Comparison of ENCODE assay signal across 1 cellular context in the genomic region with DNA sequence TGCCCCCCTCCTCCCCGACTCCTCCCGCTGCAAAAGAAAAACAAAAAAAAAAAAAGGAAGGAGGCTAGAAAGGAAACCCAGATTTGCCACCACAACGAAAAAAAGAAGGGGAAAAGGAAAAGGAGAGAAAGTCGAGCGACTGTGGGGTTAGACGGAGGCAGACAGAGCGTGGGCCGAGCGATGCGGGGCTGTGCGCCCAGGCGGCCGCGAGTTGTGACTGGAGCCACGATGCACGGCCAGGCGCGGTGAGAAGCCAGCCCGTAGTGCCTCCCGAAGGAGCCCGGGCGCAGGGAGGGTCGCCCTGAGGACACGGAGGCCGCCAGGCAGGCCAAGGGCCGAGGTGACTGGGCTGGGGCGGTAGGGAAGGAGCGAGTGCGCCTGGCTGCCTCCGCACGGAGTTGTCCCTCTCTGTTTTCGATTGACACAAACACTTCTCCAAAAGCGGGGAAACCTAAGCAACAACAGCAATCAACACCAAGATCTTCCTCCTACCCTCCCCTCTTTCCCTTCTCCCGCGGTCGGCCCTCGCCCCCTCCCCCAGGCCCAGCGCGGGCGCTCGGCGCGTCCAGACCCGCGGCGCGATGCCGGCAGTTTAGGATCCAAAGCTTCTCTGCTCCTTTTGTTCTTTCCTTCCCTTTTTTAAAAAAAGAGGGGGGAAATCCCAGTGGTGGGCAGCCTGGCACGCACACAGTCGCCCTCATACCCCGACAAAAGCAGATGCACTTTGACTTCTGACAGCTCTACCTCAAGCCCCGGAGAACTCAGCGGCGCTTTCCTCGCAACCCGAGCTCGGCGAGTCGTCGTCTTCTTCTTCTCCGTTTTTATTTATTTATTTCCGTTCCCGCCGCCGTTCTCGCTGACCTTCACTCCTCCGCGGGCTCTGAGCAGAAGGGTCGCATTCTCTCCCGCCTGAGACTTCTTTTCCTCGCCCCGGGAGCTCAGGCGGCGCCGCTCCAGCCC.
TF ChIP-seq lines count a peak whose summit lies in the region.

TSS of gene LHX1 (plus strand) at position 475 of the 960 bp plus-strand sequence. CDS start 723 bp downstream, outside the sequence.

TF ChIP-seq in H1, 55 proteins besides CTCF, POLR2A, EP300 and RAD21:
- TF ChIP-seq CTBP2 (IDR thresholded peaks at IDR 0.05; ENCODE audit: borderline replicate concordance, insufficient read depth, insufficient read length, low read length): peak; percentile 80
- TF ChIP-seq, protein P1, sequence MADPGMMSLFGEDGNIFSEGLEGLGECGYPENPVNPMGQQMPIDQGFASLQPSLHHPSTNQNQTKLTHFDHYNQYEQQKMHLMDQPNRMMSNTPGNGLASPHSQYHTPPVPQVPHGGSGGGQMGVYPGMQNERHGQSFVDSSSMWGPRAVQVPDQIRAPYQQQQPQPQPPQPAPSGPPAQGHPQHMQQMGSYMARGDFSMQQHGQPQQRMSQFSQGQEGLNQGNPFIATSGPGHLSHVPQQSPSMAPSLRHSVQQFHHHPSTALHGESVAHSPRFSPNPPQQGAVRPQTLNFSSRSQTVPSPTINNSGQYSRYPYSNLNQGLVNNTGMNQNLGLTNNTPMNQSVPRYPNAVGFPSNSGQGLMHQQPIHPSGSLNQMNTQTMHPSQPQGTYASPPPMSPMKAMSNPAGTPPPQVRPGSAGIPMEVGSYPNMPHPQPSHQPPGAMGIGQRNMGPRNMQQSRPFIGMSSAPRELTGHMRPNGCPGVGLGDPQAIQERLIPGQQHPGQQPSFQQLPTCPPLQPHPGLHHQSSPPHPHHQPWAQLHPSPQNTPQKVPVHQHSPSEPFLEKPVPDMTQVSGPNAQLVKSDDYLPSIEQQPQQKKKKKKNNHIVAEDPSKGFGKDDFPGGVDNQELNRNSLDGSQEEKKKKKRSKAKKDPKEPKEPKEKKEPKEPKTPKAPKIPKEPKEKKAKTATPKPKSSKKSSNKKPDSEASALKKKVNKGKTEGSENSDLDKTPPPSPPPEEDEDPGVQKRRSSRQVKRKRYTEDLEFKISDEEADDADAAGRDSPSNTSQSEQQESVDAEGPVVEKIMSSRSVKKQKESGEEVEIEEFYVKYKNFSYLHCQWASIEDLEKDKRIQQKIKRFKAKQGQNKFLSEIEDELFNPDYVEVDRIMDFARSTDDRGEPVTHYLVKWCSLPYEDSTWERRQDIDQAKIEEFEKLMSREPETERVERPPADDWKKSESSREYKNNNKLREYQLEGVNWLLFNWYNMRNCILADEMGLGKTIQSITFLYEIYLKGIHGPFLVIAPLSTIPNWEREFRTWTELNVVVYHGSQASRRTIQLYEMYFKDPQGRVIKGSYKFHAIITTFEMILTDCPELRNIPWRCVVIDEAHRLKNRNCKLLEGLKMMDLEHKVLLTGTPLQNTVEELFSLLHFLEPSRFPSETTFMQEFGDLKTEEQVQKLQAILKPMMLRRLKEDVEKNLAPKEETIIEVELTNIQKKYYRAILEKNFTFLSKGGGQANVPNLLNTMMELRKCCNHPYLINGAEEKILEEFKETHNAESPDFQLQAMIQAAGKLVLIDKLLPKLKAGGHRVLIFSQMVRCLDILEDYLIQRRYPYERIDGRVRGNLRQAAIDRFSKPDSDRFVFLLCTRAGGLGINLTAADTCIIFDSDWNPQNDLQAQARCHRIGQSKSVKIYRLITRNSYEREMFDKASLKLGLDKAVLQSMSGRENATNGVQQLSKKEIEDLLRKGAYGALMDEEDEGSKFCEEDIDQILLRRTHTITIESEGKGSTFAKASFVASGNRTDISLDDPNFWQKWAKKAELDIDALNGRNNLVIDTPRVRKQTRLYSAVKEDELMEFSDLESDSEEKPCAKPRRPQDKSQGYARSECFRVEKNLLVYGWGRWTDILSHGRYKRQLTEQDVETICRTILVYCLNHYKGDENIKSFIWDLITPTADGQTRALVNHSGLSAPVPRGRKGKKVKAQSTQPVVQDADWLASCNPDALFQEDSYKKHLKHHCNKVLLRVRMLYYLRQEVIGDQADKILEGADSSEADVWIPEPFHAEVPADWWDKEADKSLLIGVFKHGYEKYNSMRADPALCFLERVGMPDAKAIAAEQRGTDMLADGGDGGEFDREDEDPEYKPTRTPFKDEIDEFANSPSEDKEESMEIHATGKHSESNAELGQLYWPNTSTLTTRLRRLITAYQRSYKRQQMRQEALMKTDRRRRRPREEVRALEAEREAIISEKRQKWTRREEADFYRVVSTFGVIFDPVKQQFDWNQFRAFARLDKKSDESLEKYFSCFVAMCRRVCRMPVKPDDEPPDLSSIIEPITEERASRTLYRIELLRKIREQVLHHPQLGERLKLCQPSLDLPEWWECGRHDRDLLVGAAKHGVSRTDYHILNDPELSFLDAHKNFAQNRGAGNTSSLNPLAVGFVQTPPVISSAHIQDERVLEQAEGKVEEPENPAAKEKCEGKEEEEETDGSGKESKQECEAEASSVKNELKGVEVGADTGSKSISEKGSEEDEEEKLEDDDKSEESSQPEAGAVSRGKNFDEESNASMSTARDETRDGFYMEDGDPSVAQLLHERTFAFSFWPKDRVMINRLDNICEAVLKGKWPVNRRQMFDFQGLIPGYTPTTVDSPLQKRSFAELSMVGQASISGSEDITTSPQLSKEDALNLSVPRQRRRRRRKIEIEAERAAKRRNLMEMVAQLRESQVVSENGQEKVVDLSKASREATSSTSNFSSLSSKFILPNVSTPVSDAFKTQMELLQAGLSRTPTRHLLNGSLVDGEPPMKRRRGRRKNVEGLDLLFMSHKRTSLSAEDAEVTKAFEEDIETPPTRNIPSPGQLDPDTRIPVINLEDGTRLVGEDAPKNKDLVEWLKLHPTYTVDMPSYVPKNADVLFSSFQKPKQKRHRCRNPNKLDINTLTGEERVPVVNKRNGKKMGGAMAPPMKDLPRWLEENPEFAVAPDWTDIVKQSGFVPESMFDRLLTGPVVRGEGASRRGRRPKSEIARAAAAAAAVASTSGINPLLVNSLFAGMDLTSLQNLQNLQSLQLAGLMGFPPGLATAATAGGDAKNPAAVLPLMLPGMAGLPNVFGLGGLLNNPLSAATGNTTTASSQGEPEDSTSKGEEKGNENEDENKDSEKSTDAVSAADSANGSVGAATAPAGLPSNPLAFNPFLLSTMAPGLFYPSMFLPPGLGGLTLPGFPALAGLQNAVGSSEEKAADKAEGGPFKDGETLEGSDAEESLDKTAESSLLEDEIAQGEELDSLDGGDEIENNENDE (IDR thresholded peaks at IDR 0.05; ENCODE audit: insufficient replicate concordance, low read length): no peak
- no peak for TF ChIP-seq RFX5 (IDR thresholded peaks at IDR 0.05; ENCODE audit: borderline replicate concordance, low read depth, low read length)
- no peak for TF ChIP-seq CHD2 (IDR thresholded peaks at IDR 0.05; ENCODE audit: low read length)
- TF ChIP-seq SP1 (IDR thresholded peaks at IDR 0.05; ENCODE audit: low read depth, low read length): 0 out of 2 replicates have a peak, but pooled peaks have one; percentile 5
- TF ChIP-seq SUZ12 (IDR thresholded peaks at IDR 0.05; ENCODE audit: low read length): peak; percentile 60
- 0 out of 2 replicates have a peak, but pooled peaks have one; percentile 19 for TF ChIP-seq TCF12 (IDR thresholded peaks at IDR 0.05; ENCODE audit: low read depth, low read length)
- TF ChIP-seq EZH2 (IDR thresholded peaks at IDR 0.05; ENCODE audit: low read depth, low read length, severe bottlenecking): peak; percentile 76
- 0 out of 4 replicates have a peak, but pooled peaks of 1 of the 2 experiments have one; percentile 15 for TF ChIP-seq SIN3A (conservative IDR thresholded peaks at IDR 0.05 in 1 of 2, IDR thresholded peaks at IDR 0.05 in 1 of 2; ENCODE audit: low read depth in 1 of 2, low read length in 2 of 2)
- TF ChIP-seq GABPA (IDR thresholded peaks at IDR 0.05; ENCODE audit: borderline replicate concordance, insufficient read depth, low read length): peak; percentile 23; the same call in 1 of the 2 replicates
- TF ChIP-seq TAF1 (IDR thresholded peaks at IDR 0.05; ENCODE audit: low read depth, low read length): no peak
- peak; percentile 76 for TF ChIP-seq RNF2 (IDR thresholded peaks at IDR 0.05; ENCODE audit: borderline replicate concordance, low read depth, low read length, missing control alignments, poor library complexity, severe bottlenecking)
